In the genomic region with DNA sequence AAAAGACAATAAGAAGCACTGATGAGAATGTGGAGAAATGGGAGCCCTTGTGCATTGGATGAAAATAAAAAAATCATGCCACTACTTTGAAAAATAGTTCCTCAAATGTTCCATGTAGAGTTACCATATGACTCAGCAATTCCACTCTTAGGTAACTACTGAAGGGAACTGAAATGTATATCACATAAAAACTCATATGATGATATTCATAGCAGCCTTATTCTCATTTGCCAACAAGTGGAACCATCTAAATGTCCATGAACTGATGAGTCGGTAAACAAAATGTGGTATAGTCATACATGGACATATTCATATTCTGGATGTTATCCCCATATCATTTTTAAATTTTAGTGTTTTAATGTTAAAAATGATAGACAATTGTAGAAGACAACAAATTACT, we compare ENCODE assay signal across 16 cellular contexts. TPM values are rescaled to one million over a fixed set of nuclear protein-coding genes. Genes with fewer than 3 reads are reported as not detected.
DNase-seq lines count a peak whose midpoint lies in the region; ATAC-seq, FAIRE-seq and TF ChIP-seq lines count a peak whose summit lies in the region.
"Had no signal": no experiment of that assay in that cellular context is flagged by ENCODE, and none has a peak within 500 bp of the region (broad histone marks: within the 10 kb centered on the region; RNA-seq: fewer than 3 reads in every experiment).

No MANE protein-coding gene starts in this region.

- H3K4me3 ChIP-seq in A549 (no peak overlapping the region), NB4 (ENCODE audit: low read depth, low read length) (no peak overlapping the region), adipocyte (ENCODE audit: low read length) (no peak overlapping the region), smooth muscle cell (no peak overlapping the region)
- H3K4me3 ChIP-seq: HAP-1, SK-N-MC had no signal

- TF ChIP-seq EP300 in A549 (IDR thresholded peaks at IDR 0.05) = no peak

- no peak for TF ChIP-seq RAD21 in A549 (conservative IDR thresholded peaks at IDR 0.05 in 1 of 2, IDR thresholded peaks at IDR 0.05 in 1 of 2)

- no peaks in the 10 kb centered on the region for H3K79me2 ChIP-seq in smooth muscle cell (ENCODE audit: low read depth)

- no peaks in the 10 kb centered on the region for H3F3A ChIP-seq in smooth muscle cell (ENCODE audit: low read depth)

- H3K27me3 ChIP-seq in adipocyte (replicated peaks; ENCODE audit: control insufficient read depth, insufficient read depth, low read length) = peaks cover 24% of the 10 kb centered on the region
- H3K27me3 ChIP-seq in smooth muscle cell (ENCODE audit: low read depth) = peaks cover 5% of the 10 kb centered on the region

- CTCF ChIA-PET in A549 (lab: Yijun Ruan, JAX) = no interaction called here

- ATAC-seq in A549 = no peak
- no peak for ATAC-seq in HG03521 (IDR thresholded peaks at IDR 0.05; ENCODE audit: unreplicated experiment)
- ATAC-seq: PC-3 had no signal

- H3K9me3 ChIP-seq in A549 (peaks cover 2% of the 10 kb centered on the region; the same call in 1 of the 3 replicates), adipocyte (ENCODE audit: control insufficient read depth, low read length) (no peaks in the 10 kb centered on the region), smooth muscle cell (replicated peaks; ENCODE audit: low read depth) (no peaks in the 10 kb centered on the region)
- H3K9me3 ChIP-seq: HAP-1 had no signal

- H3K27ac ChIP-seq in A549 = no peak overlapping the region
- no peak overlapping the region for H3K27ac ChIP-seq in smooth muscle cell (ENCODE audit: low read depth)
- H3K27ac ChIP-seq: SK-N-MC had no signal

- DNase-seq in A549 (ENCODE audit: low read depth in 1 of 2, low spot score in 1 of 2) (no peak), GF-D8 (lab: John Stamatoyannopoulos, UW) (peak; percentile 35), NB4 (ENCODE audit: low read depth) (peak; percentile 69), adipocyte (ENCODE audit: low read depth) (peak; percentile 1), smooth muscle cell (lab: John Stamatoyannopoulos, UW; ENCODE audit: unreplicated experiment) (no peak)
- DNase-seq in activated CD4-positive, CD25-positive, alpha-beta regulatory T cell (lab: John Stamatoyannopoulos, UW) = no peak
- no peak for DNase-seq in stimulated activated CD4-positive, alpha-beta T cell treated with anti-CD3 and anti-CD28 coated beads, Interleukin-1b, Interleukin-23, amount 100 ng/mL, for 48 hours
- DNase-seq: CD8-positive, alpha-beta memory T cell; NCI-H1417; NCI-H2081; NCI-H524; PC-3 had no signal

- no peak overlapping the region for H3K4me2 ChIP-seq in A549
- no peak overlapping the region for H3K4me2 ChIP-seq in smooth muscle cell

- no peaks in the 10 kb centered on the region for H3K4me1 ChIP-seq in A549
- H3K4me1 ChIP-seq in adipocyte (ENCODE audit: control insufficient read depth, insufficient read depth, low read length) = no peaks in the 10 kb centered on the region
- no peaks in the 10 kb centered on the region for H3K4me1 ChIP-seq in smooth muscle cell (ENCODE audit: low read depth)
- H3K4me1 ChIP-seq: HAP-1 had no signal

- FAIRE-seq in A549 (lab: Jason Lieb, UNC) = no peak

- POLR2A ChIA-PET in A549 (lab: Yijun Ruan, JAX) = no interaction called here

- TF ChIP-seq POLR2A in A549 (IDR thresholded peaks at IDR 0.05; ENCODE audit: low read length) = no peak
- TF ChIP-seq POLR2A in NB4 (IDR thresholded peaks at IDR 0.05; ENCODE audit: extremely low read depth, insufficient read length) = no peak

- no peak for TF ChIP-seq CTCF in A549 (IDR thresholded peaks at IDR 0.05)
- no peak for TF ChIP-seq CTCF in NB4 (IDR thresholded peaks at IDR 0.05; ENCODE audit: low read depth, low read length)
- no peak for TF ChIP-seq CTCF in smooth muscle cell (IDR thresholded peaks at IDR 0.05; ENCODE audit: borderline replicate concordance, insufficient read depth, poor library complexity, severe bottlenecking)

- no peaks in the 10 kb centered on the region for H4K20me1 ChIP-seq in smooth muscle cell (ENCODE audit: low read depth)

- 95% methylated on average over 1 of the region's 1 CpG for WGBS in A549 (ENCODE audit: missing lambda C conversion rate)
- WGBS in smooth muscle cell (ENCODE audit: low lambda C conversion rate) = 98% methylated on average over 1 of the region's 1 CpG

- no peaks in the 10 kb centered on the region for H3K36me3 ChIP-seq in adipocyte (ENCODE audit: control insufficient read depth, insufficient read depth, low read length, severe bottlenecking)
- no peaks in the 10 kb centered on the region for H3K36me3 ChIP-seq in smooth muscle cell (ENCODE audit: low read depth)
- H3K36me3 ChIP-seq: HAP-1 had no signal

- H3K9ac ChIP-seq in adipocyte (ENCODE audit: low read length) = no peak overlapping the region
- H3K9ac ChIP-seq in smooth muscle cell (ENCODE audit: low read depth) = no peak overlapping the region

- no peak overlapping the region for H2AFZ ChIP-seq in smooth muscle cell (ENCODE audit: low read depth)

TF ChIP-seq in A549, 52 proteins besides CTCF, POLR2A, EP300 and RAD21:
- TF ChIP-seq NFE2L2 (conservative IDR thresholded peaks at IDR 0.05; ENCODE audit: low read length) = peak; percentile 56
- TF ChIP-seq MAFK (IDR thresholded peaks at IDR 0.05; ENCODE audit: partially characterized antibody) = peak; percentile 84
- TF ChIP-seq GATA3 (IDR thresholded peaks at IDR 0.05; ENCODE audit: borderline replicate concordance) = no peak

RNA-seq across cellular contexts. Expression of gene KRTAP5-9, which starts 3.5 kb away (rescaled TPM):
- polyA plus RNA-seq in A549 (2011; rRNA removed) = 0.11 TPM in 1 of 2 replicates, not detected in the other
- 0.08 TPM in 1 of 2 replicates, not detected in the other for polyA plus RNA-seq in A549 (2012; cell fraction: cytosol; rRNA removed)
- 0.71 and 0.80 TPM in 2 replicates for polyA plus RNA-seq in A549 (2012; cell fraction: nucleus; rRNA removed)
- polyA plus RNA-seq in A549 (2017; fragmentation: RNase III; extraction: RNeasy Plus Mini Kit Qiagen cat#74134 plus additional on column Dnase treatment) = 0.08 TPM in 1 of 3 replicates, not detected in the others
- polyA minus RNA-seq in A549 (2011; rRNA and poly(A)+ RNA removed) = not detected in 2 replicates
- not detected in 2 replicates for total RNA-seq in smooth muscle cell
- not detected in 2 replicates for polyA plus RNA-seq in smooth muscle cell
- total RNA-seq: CD8-positive, alpha-beta memory T cell; HT-29; PC-3 had no signal
- polyA plus RNA-seq: CD8-positive, alpha-beta memory T cell had no signal

RNA-seq across cellular contexts. Expression of gene KRTAP5-10, which starts 13.7 kb away (rescaled TPM):
- polyA plus RNA-seq in A549 (2011; rRNA removed) (not detected in 2 replicates), A549 (2017; fragmentation: RNase III; extraction: RNeasy Plus Mini Kit Qiagen cat#74134 plus additional on column Dnase treatment) (not detected in 3 replicates), smooth muscle cell (not detected in 2 replicates)
- polyA plus RNA-seq in A549 (2012; cell fraction: cytosol; rRNA removed) = not detected in 2 replicates
- polyA plus RNA-seq in A549 (2012; cell fraction: nucleus; rRNA removed) = 0.11 TPM in 1 of 2 replicates, not detected in the other
- polyA minus RNA-seq in A549 (2011; rRNA and poly(A)+ RNA removed) = not detected in 2 replicates
- not detected in 2 replicates for total RNA-seq in smooth muscle cell
- total RNA-seq: CD8-positive, alpha-beta memory T cell; HT-29; PC-3 had no signal
- polyA plus RNA-seq: CD8-positive, alpha-beta memory T cell had no signal

RNA-seq across cellular contexts. Expression of gene KRTAP5-8, which starts 13.9 kb away (rescaled TPM):
- polyA plus RNA-seq in A549 (2011; rRNA removed) (not detected in 2 replicates), A549 (2017; fragmentation: RNase III; extraction: RNeasy Plus Mini Kit Qiagen cat#74134 plus additional on column Dnase treatment) (not detected in 3 replicates), smooth muscle cell (not detected in 2 replicates)
- not detected in 2 replicates for polyA plus RNA-seq in A549 (2012; cell fraction: cytosol; rRNA removed)
- polyA plus RNA-seq in A549 (2012; cell fraction: nucleus; rRNA removed) = 0.28 and 0.37 TPM in 2 replicates
- polyA minus RNA-seq in A549 (2011; rRNA and poly(A)+ RNA removed) = 0.25 TPM in 1 of 2 replicates, not detected in the other
- not detected in 2 replicates for total RNA-seq in smooth muscle cell
- total RNA-seq: CD8-positive, alpha-beta memory T cell; HT-29; PC-3 had no signal
- polyA plus RNA-seq: CD8-positive, alpha-beta memory T cell had no signal

RNA-seq across cellular contexts. Expression of gene KRTAP5-7, which starts 24.6 kb away (rescaled TPM):
- polyA plus RNA-seq in A549 (2011; rRNA removed) (not detected in 2 replicates), A549 (2017; fragmentation: RNase III; extraction: RNeasy Plus Mini Kit Qiagen cat#74134 plus additional on column Dnase treatment) (not detected in 3 replicates), smooth muscle cell (not detected in 2 replicates)
- polyA plus RNA-seq in A549 (2012; cell fraction: cytosol; rRNA removed) = not detected in 2 replicates
- 0.09 and 0.18 TPM in 2 replicates for polyA plus RNA-seq in A549 (2012; cell fraction: nucleus; rRNA removed)
- polyA minus RNA-seq in A549 (2011; rRNA and poly(A)+ RNA removed) = not detected in 2 replicates
- not detected in 2 replicates for total RNA-seq in smooth muscle cell
- total RNA-seq: CD8-positive, alpha-beta memory T cell; HT-29; PC-3 had no signal
- polyA plus RNA-seq: CD8-positive, alpha-beta memory T cell had no signal

RNA-seq across cellular contexts. Expression of gene KRTAP5-11, which starts 31.0 kb away (rescaled TPM):
- polyA plus RNA-seq in A549 (2011; rRNA removed) = not detected in 2 replicates
- polyA plus RNA-seq in A549 (2012; cell fraction: cytosol; rRNA removed) = not detected in 2 replicates
- not detected in 2 replicates for polyA plus RNA-seq in A549 (2012; cell fraction: nucleus; rRNA removed)
- polyA plus RNA-seq in A549 (2017; fragmentation: RNase III; extraction: RNeasy Plus Mini Kit Qiagen cat#74134 plus additional on column Dnase treatment) = not detected in 3 replicates
- not detected in 2 replicates for polyA minus RNA-seq in A549 (2011; rRNA and poly(A)+ RNA removed)
- not detected in 2 replicates for total RNA-seq in smooth muscle cell
- polyA plus RNA-seq in smooth muscle cell = not detected in 2 replicates
- total RNA-seq: CD8-positive, alpha-beta memory T cell; HT-29; PC-3 had no signal
- polyA plus RNA-seq: CD8-positive, alpha-beta memory T cell had no signal

Comparison
In these comparisons a context has a peak if more than half of its experiments do, and no peak if none do; other contexts are left out.
1. DNase-seq: peak in GF-D8 (single experiment), NB4 (single experiment) and adipocyte (single experiment); none in A549 (0 of 2), activated CD4-positive, CD25-positive, alpha-beta regulatory T cell (0 of 4), stimulated activated CD4-positive, alpha-beta T cell treated with anti-CD3 and anti-CD28 coated beads, Interleukin-1b, Interleukin-23, amount 100 ng/mL, for 48 hours (single experiment) and smooth muscle cell (single experiment).